14 cellular contexts compared by ENCODE assay signal in genomic region chr3:48696156-48696555, GRCh38. TPM values are rescaled to one million over a fixed set of nuclear protein-coding genes. Genes with fewer than 3 reads are reported as not detected.
DNase-seq lines count a peak whose midpoint lies in the region; ATAC-seq and TF ChIP-seq lines count a peak whose summit lies in the region.
"Had no signal": no experiment of that assay in that cellular context is flagged by ENCODE, and none has a peak within 500 bp of the region (broad histone marks: within the 10 kb centered on the region; RNA-seq: fewer than 3 reads in every experiment).

No MANE protein-coding gene starts in this region.

- no peaks in the 10 kb centered on the region for H3K9me3 Mint-ChIP-seq in activated CD8-positive, alpha-beta T cell treated with anti-CD3 and anti-CD28 coated beads for 36 hours
- no peaks in the 10 kb centered on the region for H3K9me3 Mint-ChIP-seq in activated CD8-positive, alpha-beta T cell treated with anti-CD3 and anti-CD28 coated beads, Interleukin-2, amount 10 ng/mL, durations not matched to agents 7 days and 5 days (ENCODE audit: insufficient read depth)
- H3K9me3 Mint-ChIP-seq: activated naive CD4-positive, alpha-beta T cell treated with anti-CD3 and anti-CD28 coated beads, Interleukin-2, amount 50 U/mL, for 72 hours; natural killer cell had no signal

- H3K27ac Mint-ChIP-seq in activated CD8-positive, alpha-beta T cell treated with anti-CD3 and anti-CD28 coated beads for 36 hours: peak overlapping the region; percentile 5
- no peak overlapping the region for H3K27ac Mint-ChIP-seq in activated CD8-positive, alpha-beta T cell treated with anti-CD3 and anti-CD28 coated beads, Interleukin-2, amount 10 ng/mL, durations not matched to agents 7 days and 5 days
- H3K27ac Mint-ChIP-seq: activated naive CD4-positive, alpha-beta T cell treated with anti-CD3 and anti-CD28 coated beads, Interleukin-2, amount 50 U/mL, for 72 hours; natural killer cell; T-helper 17 cell had no signal

- H3K9me3 ChIP-seq in mesodermal cell (ENCODE audit: control insufficient read depth, low read length): no peaks in the 10 kb centered on the region
- no peaks in the 10 kb centered on the region for H3K9me3 ChIP-seq in thoracic aorta

- H3K4me3 Mint-ChIP-seq in activated CD8-positive, alpha-beta T cell treated with anti-CD3 and anti-CD28 coated beads for 36 hours: no peak overlapping the region
- no peak overlapping the region for H3K4me3 Mint-ChIP-seq in activated CD8-positive, alpha-beta T cell treated with anti-CD3 and anti-CD28 coated beads, Interleukin-2, amount 10 ng/mL, durations not matched to agents 7 days and 5 days
- H3K4me3 Mint-ChIP-seq: natural killer cell, T-helper 17 cell had no signal

- no peaks in the 10 kb centered on the region for H3K27me3 Mint-ChIP-seq in activated CD8-positive, alpha-beta T cell treated with anti-CD3 and anti-CD28 coated beads for 36 hours
- H3K27me3 Mint-ChIP-seq in activated CD8-positive, alpha-beta T cell treated with anti-CD3 and anti-CD28 coated beads, Interleukin-2, amount 10 ng/mL, durations not matched to agents 7 days and 5 days (ENCODE audit: low read depth): no peaks in the 10 kb centered on the region
- H3K27me3 Mint-ChIP-seq: T-helper 17 cell had no signal

- CTCF ChIA-PET in activated CD8-positive, alpha-beta T cell treated with anti-CD3 and anti-CD28 coated beads for 36 hours (lab: Charles Lee): interaction anchor here (1.1 to 1.9 kb wide), 3 partner anchors 10 to 14 kb away, joined by 3 to 15 read pairs (median 5); partner anchors contain the start of gene NCKIPSD
- CTCF ChIA-PET in activated CD8-positive, alpha-beta T cell treated with anti-CD3 and anti-CD28 coated beads, Interleukin-2, amount 10 ng/mL, durations not matched to agents 7 days and 5 days (lab: Charles Lee): interaction anchor here (1.7 kb wide), 1 partner anchor 10 kb away, joined by 7 read pairs; the partner anchor contains the start of gene NCKIPSD

- H3K27me3 ChIP-seq in thoracic aorta (replicated peaks; ENCODE audit: insufficient read depth): no peaks in the 10 kb centered on the region
- H3K27me3 ChIP-seq: foreskin keratinocyte had no signal

- DNase-seq in activated CD8-positive, alpha-beta T cell treated with anti-CD3 and anti-CD28 coated beads for 36 hours: no peak
- no peak for DNase-seq in activated CD8-positive, alpha-beta T cell treated with anti-CD3 and anti-CD28 coated beads, Interleukin-2, amount 10 ng/mL, durations not matched to agents 7 days and 5 days
- no peak for DNase-seq in caudate nucleus (lab: John Stamatoyannopoulos, UW)
- DNase-seq in thoracic aorta (ENCODE audit: low spot score): no peak
- no peak for DNase-seq in activated CD4-positive, alpha-beta T cell treated with anti-CD3 and anti-CD28 coated beads for 48 hours
- DNase-seq in NCI-H2107 (lab: John Stamatoyannopoulos, UW): no peak
- no peak for DNase-seq in activated CD4-positive, alpha-beta T cell treated with anti-CD3 and anti-CD28 coated beads, Interleukin-2, amount 50 U/mL, for 48 hours
- DNase-seq: foreskin keratinocyte, natural killer cell, NCI-H1417 treated with DMSO at 0.1 percent for 48 hours, NCI-H524 treated with DMSO at 0.1 percent for 48 hours, T-helper 17 cell had no signal

- H3K4me1 Mint-ChIP-seq in activated CD8-positive, alpha-beta T cell treated with anti-CD3 and anti-CD28 coated beads for 36 hours (ENCODE audit: low read depth): peaks cover 26% of the 10 kb centered on the region
- peaks cover 2% of the 10 kb centered on the region for H3K4me1 Mint-ChIP-seq in activated CD8-positive, alpha-beta T cell treated with anti-CD3 and anti-CD28 coated beads, Interleukin-2, amount 10 ng/mL, durations not matched to agents 7 days and 5 days (ENCODE audit: low read depth)

- peaks cover 30% of the 10 kb centered on the region for H3K36me3 Mint-ChIP-seq in activated CD8-positive, alpha-beta T cell treated with anti-CD3 and anti-CD28 coated beads for 36 hours (ENCODE audit: low read depth)
- H3K36me3 Mint-ChIP-seq in activated CD8-positive, alpha-beta T cell treated with anti-CD3 and anti-CD28 coated beads, Interleukin-2, amount 10 ng/mL, durations not matched to agents 7 days and 5 days (ENCODE audit: low read depth): peaks cover 43% of the 10 kb centered on the region

- TF ChIP-seq CTCF in activated CD8-positive, alpha-beta T cell treated with anti-CD3 and anti-CD28 coated beads for 36 hours (IDR thresholded peaks at IDR 0.05): no peak
- TF ChIP-seq CTCF in thoracic aorta (IDR thresholded peaks at IDR 0.05): no peak

- peaks cover 27% of the 10 kb centered on the region for H3K4me1 ChIP-seq in mesodermal cell (ENCODE audit: control insufficient read depth, insufficient read depth, low read length, poor library complexity, severe bottlenecking)
- peaks cover 19 to 41% of the 10 kb centered on the region in 2 donors for H3K4me1 ChIP-seq in thoracic aorta (ENCODE audit: control insufficient read depth in 1 of 2, low read depth in 2 of 2)

- intact Hi-C loops in activated CD8-positive, alpha-beta T cell treated with anti-CD3 and anti-CD28 coated beads for 36 hours (cut with micrococcal nuclease): no loop called here

- POLR2A ChIA-PET in activated CD8-positive, alpha-beta T cell treated with anti-CD3 and anti-CD28 coated beads for 36 hours (lab: Charles Lee): interaction anchor here (2.8 kb wide), 1 partner anchor 20 kb away, joined by 18 read pairs; the partner anchor contains the start of gene IP6K2
- POLR2A ChIA-PET in activated CD8-positive, alpha-beta T cell treated with anti-CD3 and anti-CD28 coated beads, Interleukin-2, amount 10 ng/mL, durations not matched to agents 7 days and 5 days (lab: Charles Lee): no interaction called here

- peak overlapping the region; percentile 1 for H3K27ac ChIP-seq in caudate nucleus (ENCODE audit: low read depth, low read length)
- peak overlapping the region; percentile 16 for H3K27ac ChIP-seq in mesodermal cell (ENCODE audit: low read depth, low read length, severe bottlenecking)
- peak overlapping the region; percentile 6 to 32 for H3K27ac ChIP-seq in thoracic aorta

- ATAC-seq in activated CD8-positive, alpha-beta T cell treated with anti-CD3 and anti-CD28 coated beads for 36 hours: no peak
- no peak for ATAC-seq in activated CD8-positive, alpha-beta T cell treated with anti-CD3 and anti-CD28 coated beads, Interleukin-2, amount 10 ng/mL, durations not matched to agents 7 days and 5 days
- ATAC-seq in thoracic aorta (ENCODE audit: insufficient number of reproducible peaks, low FRiP score, low read depth): no peak
- ATAC-seq: activated naive CD4-positive, alpha-beta T cell treated with anti-CD3 and anti-CD28 coated beads, Interleukin-2, amount 50 U/mL, for 72 hours; natural killer cell; T-helper 17 cell had no signal

- WGBS in mesodermal cell (ENCODE audit: insufficient coverage in 2 of 2), 2 experiments: 94 to 100% methylated on average over 2 to 3 of the region's 5 CpGs

- H3K4me3 ChIP-seq in mesodermal cell (ENCODE audit: extremely low read depth, insufficient read depth, low read length, poor library complexity, severe bottlenecking) (no peak overlapping the region), thoracic aorta (no peak overlapping the region)

- peaks cover 93% of the 10 kb centered on the region for H3K36me3 ChIP-seq in mesodermal cell (ENCODE audit: control insufficient read depth, insufficient read depth, low read length)
- peaks cover 15% of the 10 kb centered on the region for H3K36me3 ChIP-seq in thoracic aorta

RNA-seq across cellular contexts. Expression of gene NCKIPSD, which starts 10.4 kb away (rescaled TPM):
- total RNA-seq in activated CD8-positive, alpha-beta T cell treated with anti-CD3 and anti-CD28 coated beads for 36 hours: 10 to 100 TPM; 69.7 to 73.8 TPM
- total RNA-seq in activated CD8-positive, alpha-beta T cell treated with anti-CD3 and anti-CD28 coated beads, Interleukin-2, amount 10 ng/mL, durations not matched to agents 7 days and 5 days: 10 to 100 TPM; 56.5 to 57.1 TPM
- 23.4 TPM for polyA plus RNA-seq in mesodermal cell (2013, experiment 1 of 2)
- polyA plus RNA-seq in mesodermal cell (2013, experiment 2 of 2): 20.1 TPM
- total RNA-seq in thoracic aorta: 100 to 1,000 TPM in 1 of 2 donors, 10 to 100 TPM in 1; 59.6 to 101 TPM

RNA-seq across cellular contexts. Expression of gene IP6K2, which starts 20.9 kb away (rescaled TPM):
- 10 to 100 TPM; 47.7 to 48.0 TPM for total RNA-seq in activated CD8-positive, alpha-beta T cell treated with anti-CD3 and anti-CD28 coated beads for 36 hours
- total RNA-seq in activated CD8-positive, alpha-beta T cell treated with anti-CD3 and anti-CD28 coated beads, Interleukin-2, amount 10 ng/mL, durations not matched to agents 7 days and 5 days: 10 to 100 TPM; 49.6 to 50.4 TPM
- polyA plus RNA-seq in mesodermal cell (2013, experiment 1 of 2): 155 TPM
- 132 TPM for polyA plus RNA-seq in mesodermal cell (2013, experiment 2 of 2)
- 10 to 100 TPM; 38.3 to 90.7 TPM for total RNA-seq in thoracic aorta

RNA-seq across cellular contexts. Expression of gene CELSR3, which starts 33.5 kb away (rescaled TPM):
- total RNA-seq in activated CD8-positive, alpha-beta T cell treated with anti-CD3 and anti-CD28 coated beads for 36 hours: 10 to 100 TPM; 15.8 to 17.8 TPM
- 10 to 100 TPM; 19.5 to 20.2 TPM for total RNA-seq in activated CD8-positive, alpha-beta T cell treated with anti-CD3 and anti-CD28 coated beads, Interleukin-2, amount 10 ng/mL, durations not matched to agents 7 days and 5 days
- 21.2 TPM for polyA plus RNA-seq in mesodermal cell (2013, experiment 1 of 2)
- polyA plus RNA-seq in mesodermal cell (2013, experiment 2 of 2): 14.6 TPM
- 1 to 10 TPM; 1.3 to 3.0 TPM for total RNA-seq in thoracic aorta

Comparison
In these comparisons a context has a peak if more than half of its experiments do, and no peak if none do; other contexts are left out.
1. RNA of gene CELSR3, which starts 33.5 kb away (total RNA-seq): 19.5 to 20.2 TPM in activated CD8-positive, alpha-beta T cell treated with anti-CD3 and anti-CD28 coated beads, Interleukin-2, amount 10 ng/mL, durations not matched to agents 7 days and 5 days and 15.8 to 17.8 TPM in activated CD8-positive, alpha-beta T cell treated with anti-CD3 and anti-CD28 coated beads for 36 hours; 1.3 to 3.0 TPM in thoracic aorta; every median in the first group is over 4 times any median in the second.
2. Peak in every context shown above with its lines, with median percentiles within 50 percentile points of each other: H3K27ac ChIP-seq.